In the genomic region with DNA sequence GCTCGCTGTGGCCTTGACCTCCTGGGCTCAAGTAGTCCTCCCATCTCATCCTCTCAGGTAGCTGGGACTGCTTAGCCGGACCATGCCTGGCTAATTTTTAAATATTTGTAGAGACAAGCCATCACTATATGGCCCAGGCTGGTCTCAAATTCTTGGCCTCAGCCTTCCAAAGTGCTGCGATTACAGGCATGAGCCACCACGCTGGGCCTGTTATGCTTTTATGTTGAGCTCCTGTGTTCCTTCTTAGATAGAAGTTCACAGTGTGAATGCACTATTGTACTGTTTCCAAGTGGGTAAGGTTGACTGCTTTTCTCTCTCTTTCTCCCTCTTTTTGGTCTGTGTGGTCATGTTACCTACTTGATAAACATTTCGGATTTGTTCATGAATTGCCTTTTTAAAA, we compare ENCODE assay signal across 14 cellular contexts.
DNase-seq lines count a peak whose midpoint lies in the region; ATAC-seq and TF ChIP-seq lines count a peak whose summit lies in the region.
"Had no signal": no experiment of that assay in that cellular context is flagged by ENCODE, and none has a peak within 500 bp of the region (broad histone marks: within the 10 kb centered on the region; RNA-seq: fewer than 3 reads in every experiment).

No MANE protein-coding gene starts in this region.

- intact Hi-C loops in activated CD4-positive, alpha-beta memory T cell treated with anti-CD3 and anti-CD28 coated beads for 36 hours (cut with micrococcal nuclease): no loop called here
- intact Hi-C loops in CD4-positive, alpha-beta T cell (cut with DNase I, micrococcal nuclease): no loop called here

- CTCF ChIA-PET in activated CD4-positive, alpha-beta memory T cell treated with anti-CD3 and anti-CD28 coated beads for 36 hours (lab: Charles Lee): no interaction called here
- CTCF ChIA-PET in activated CD4-positive, alpha-beta memory T cell treated with anti-CD3 and anti-CD28 coated beads, Interleukin-2, amount 10 ng/mL, durations not matched to agents 7 days and 5 days (lab: Charles Lee): no interaction called here
- CTCF ChIA-PET in CD4-positive, alpha-beta T cell (lab: Charles Lee): interaction anchor here (1.1 kb wide), 1 partner anchor 10 kb away, joined by 3 read pairs; no protein-coding TSS in a partner anchor

- H3K9me3 Mint-ChIP-seq in activated CD4-positive, alpha-beta memory T cell treated with anti-CD3 and anti-CD28 coated beads for 36 hours: no peaks in the 10 kb centered on the region
- H3K9me3 Mint-ChIP-seq in activated CD4-positive, alpha-beta memory T cell treated with anti-CD3 and anti-CD28 coated beads, Interleukin-2, amount 10 ng/mL, durations not matched to agents 7 days and 5 days: no peaks in the 10 kb centered on the region
- H3K9me3 Mint-ChIP-seq in CD4-positive, alpha-beta T cell: no peaks in the 10 kb centered on the region
- H3K9me3 Mint-ChIP-seq in brain (no peaks in the 10 kb centered on the region), nephron progenitor cell (peaks cover 3% of the 10 kb centered on the region)

- peaks cover 62% of the 10 kb centered on the region for H3K36me3 Mint-ChIP-seq in activated CD4-positive, alpha-beta memory T cell treated with anti-CD3 and anti-CD28 coated beads for 36 hours
- H3K36me3 Mint-ChIP-seq in activated CD4-positive, alpha-beta memory T cell treated with anti-CD3 and anti-CD28 coated beads, Interleukin-2, amount 10 ng/mL, durations not matched to agents 7 days and 5 days (ENCODE audit: low read depth): peaks cover 90% of the 10 kb centered on the region
- H3K36me3 Mint-ChIP-seq in CD4-positive, alpha-beta T cell (ENCODE audit: low read depth): peaks cover 96% of the 10 kb centered on the region
- H3K36me3 Mint-ChIP-seq in brain: peaks cover 89% of the 10 kb centered on the region
- peaks cover 85% of the 10 kb centered on the region for H3K36me3 Mint-ChIP-seq in nephron progenitor cell (ENCODE audit: low read depth)

- peak overlapping the region; percentile 23 for H3K27ac Mint-ChIP-seq in activated CD4-positive, alpha-beta memory T cell treated with anti-CD3 and anti-CD28 coated beads for 36 hours
- H3K27ac Mint-ChIP-seq in activated CD4-positive, alpha-beta memory T cell treated with anti-CD3 and anti-CD28 coated beads, Interleukin-2, amount 10 ng/mL, durations not matched to agents 7 days and 5 days: no peak overlapping the region
- H3K27ac Mint-ChIP-seq in CD4-positive, alpha-beta T cell: peak overlapping the region; percentile 59
- H3K27ac Mint-ChIP-seq in brain: peak overlapping the region in 3 of 5 experiments; percentile 53 to 67 (median 55)
- peak overlapping the region; percentile 91 for H3K27ac Mint-ChIP-seq in nephron progenitor cell

- no peak overlapping the region for H3K27ac ChIP-seq in CD4-positive, alpha-beta T cell (ENCODE audit: low read depth, low read length)
- H3K27ac ChIP-seq: KMS-11 had no signal

- H3K27me3 ChIP-seq in CD4-positive, alpha-beta T cell (ENCODE audit: control insufficient read depth, insufficient read depth, low read length): no peaks in the 10 kb centered on the region

- no peak for DNase-seq in activated CD4-positive, alpha-beta memory T cell treated with anti-CD3 and anti-CD28 coated beads for 36 hours
- no peak for DNase-seq in activated CD4-positive, alpha-beta memory T cell treated with anti-CD3 and anti-CD28 coated beads, Interleukin-2, amount 10 ng/mL, durations not matched to agents 7 days and 5 days
- no peak for DNase-seq in CD4-positive, alpha-beta T cell
- no peak for DNase-seq in nephron progenitor cell
- DNase-seq in kidney glomerular epithelial cell (lab: John Stamatoyannopoulos, UW): no peak
- no peak for DNase-seq in DMS 273 treated with DMSO at 0.1 percent for 48 hours (lab: John Stamatoyannopoulos, UW)
- DNase-seq in NCI-H510A (lab: John Stamatoyannopoulos, UW): no peak
- DNase-seq: NCI-H1092 treated with DMSO at 0.1 percent for 48 hours, NCI-H1694, NCI-H345, NCI-H748 treated with DMSO at 0.1 percent for 48 hours, PC-3 had no signal

- no peak overlapping the region for H3K4me3 Mint-ChIP-seq in activated CD4-positive, alpha-beta memory T cell treated with anti-CD3 and anti-CD28 coated beads for 36 hours
- H3K4me3 Mint-ChIP-seq in activated CD4-positive, alpha-beta memory T cell treated with anti-CD3 and anti-CD28 coated beads, Interleukin-2, amount 10 ng/mL, durations not matched to agents 7 days and 5 days: no peak overlapping the region
- H3K4me3 Mint-ChIP-seq in CD4-positive, alpha-beta T cell: no peak overlapping the region
- H3K4me3 Mint-ChIP-seq in brain (no peak overlapping the region), nephron progenitor cell (no peak overlapping the region)

- H3K4me1 Mint-ChIP-seq in activated CD4-positive, alpha-beta memory T cell treated with anti-CD3 and anti-CD28 coated beads for 36 hours (ENCODE audit: low read depth): peaks cover 40% of the 10 kb centered on the region
- peaks cover 43% of the 10 kb centered on the region for H3K4me1 Mint-ChIP-seq in activated CD4-positive, alpha-beta memory T cell treated with anti-CD3 and anti-CD28 coated beads, Interleukin-2, amount 10 ng/mL, durations not matched to agents 7 days and 5 days
- H3K4me1 Mint-ChIP-seq in CD4-positive, alpha-beta T cell (ENCODE audit: low read depth): peaks cover 68% of the 10 kb centered on the region
- H3K4me1 Mint-ChIP-seq in brain: peaks cover 5% of the 10 kb centered on the region
- H3K4me1 Mint-ChIP-seq in nephron progenitor cell: peaks cover 4% of the 10 kb centered on the region

- POLR2A ChIA-PET in activated CD4-positive, alpha-beta memory T cell treated with anti-CD3 and anti-CD28 coated beads for 36 hours (lab: Charles Lee): interaction anchor here (1.1 kb wide), 1 partner anchor 22 kb away, joined by 3 read pairs; no protein-coding TSS in a partner anchor
- POLR2A ChIA-PET in activated CD4-positive, alpha-beta memory T cell treated with anti-CD3 and anti-CD28 coated beads, Interleukin-2, amount 10 ng/mL, durations not matched to agents 7 days and 5 days (lab: Charles Lee): no interaction called here
- POLR2A ChIA-PET in CD4-positive, alpha-beta T cell (lab: Charles Lee): no interaction called here

- ATAC-seq in CD4-positive, alpha-beta T cell (ENCODE audit: poor library complexity): no peak
- ATAC-seq: PC-3 had no signal

- H3K27me3 Mint-ChIP-seq in activated CD4-positive, alpha-beta memory T cell treated with anti-CD3 and anti-CD28 coated beads for 36 hours: no peaks in the 10 kb centered on the region
- no peaks in the 10 kb centered on the region for H3K27me3 Mint-ChIP-seq in activated CD4-positive, alpha-beta memory T cell treated with anti-CD3 and anti-CD28 coated beads, Interleukin-2, amount 10 ng/mL, durations not matched to agents 7 days and 5 days
- H3K27me3 Mint-ChIP-seq in CD4-positive, alpha-beta T cell: no peaks in the 10 kb centered on the region
- H3K27me3 Mint-ChIP-seq in brain (no peaks in the 10 kb centered on the region), nephron progenitor cell (ENCODE audit: low read depth, poor library complexity) (no peaks in the 10 kb centered on the region)

- H3K9me3 ChIP-seq in CD4-positive, alpha-beta T cell (ENCODE audit: control insufficient read depth, low read length): no peaks in the 10 kb centered on the region

- TF ChIP-seq CTCF in CD4-positive, alpha-beta T cell (IDR thresholded peaks at IDR 0.05): no peak
- TF ChIP-seq CTCF in brain (conservative IDR thresholded peaks at IDR 0.05) (no peak), nephron progenitor cell (IDR thresholded peaks at IDR 0.05) (no peak)
